Comparison of ENCODE assay signal across 2 cellular contexts in genomic region chr2:95061601-95062183, GRCh38.
TF ChIP-seq lines count a peak whose summit lies in the region.

No MANE protein-coding gene starts in this region.

TF ChIP-seq in SK-N-SH, 30 proteins besides CTCF, POLR2A, EP300 and RAD21 (continued from another document):
- no peak for TF ChIP-seq FOXJ3 (CRISPR knock-in tag; IDR thresholded peaks at IDR 0.05)

TF ChIP-seq in SK-N-SH treated with all-trans-retinoic acid at 6 μM for 48 hours, 23 proteins besides CTCF, POLR2A, EP300 and RAD21 (continued from another document):
- no peak for TF ChIP-seq OSR1 (CRISPR knock-in tag; IDR thresholded peaks at IDR 0.05)
TF ChIP-seq in SK-N-SH treated with all-trans-retinoic acid at 6 μM for 48 hours: peak in this region for 0.
